Comparison of ENCODE assay signal across 18 cellular contexts in genomic region chr11:9738700-9739099, GRCh38.
DNase-seq lines count a peak whose midpoint lies in the region; ATAC-seq and TF ChIP-seq lines count a peak whose summit lies in the region.
"Had no signal": no experiment of that assay in that cellular context is flagged by ENCODE, and none has a peak within 500 bp of the region (broad histone marks: within the 10 kb centered on the region; RNA-seq: fewer than 3 reads in every experiment).

No MANE protein-coding gene starts in this region.

- H3K4me3 Mint-ChIP-seq in activated CD4-positive, alpha-beta T cell treated with anti-CD3 and anti-CD28 coated beads, Interleukin-2, amount 10 ng/mL, durations not matched to agents 7 days and 5 days: no peak overlapping the region
- H3K4me3 Mint-ChIP-seq in stimulated activated memory B cell treated with anti-CD40 and anti-IgM and Interleukin-4, amounts not matched to agents 10 μg/mL and 1 μg/mL and 100 μg/mL, for 72 hours: peak overlapping the region; percentile 71
- H3K4me3 Mint-ChIP-seq: CD4-positive, CD25-positive, alpha-beta regulatory T cell had no signal

- CTCF ChIA-PET in activated CD4-positive, alpha-beta T cell treated with anti-CD3 and anti-CD28 coated beads, Interleukin-2, amount 10 ng/mL, durations not matched to agents 7 days and 5 days (lab: Charles Lee): interaction anchor here (0.6 kb wide), 2 partner anchors 14 to 969 kb away, joined by 3 read pairs; no protein-coding TSS in a partner anchor

- H3K9me3 ChIP-seq in OCI-LY3 (ENCODE audit: insufficient read depth, low read length) (peaks cover 14% of the 10 kb centered on the region; the same call in 1 of the 2 replicates), hepatocyte (ENCODE audit: low read depth) (no peaks in the 10 kb centered on the region), gastrocnemius medialis (no peaks in the 10 kb centered on the region)

- no peak for TF ChIP-seq CTCF in OCI-LY3 (IDR thresholded peaks at IDR 0.05; ENCODE audit: low read depth, low read length)
- TF ChIP-seq CTCF in hepatocyte (IDR thresholded peaks at IDR 0.05; ENCODE audit: poor library complexity): no peak
- TF ChIP-seq CTCF in gastrocnemius medialis (IDR thresholded peaks at IDR 0.05 in 4 of 5, conservative IDR thresholded peaks at IDR 0.05 in 1 of 5): no peak

- H3K4me2 ChIP-seq in OCI-LY3 (ENCODE audit: low read length) (peak overlapping the region; percentile 83), hepatocyte (no peak overlapping the region)

- H3K27me3 ChIP-seq in OCI-LY3 (ENCODE audit: low read depth, low read length) (no peaks in the 10 kb centered on the region), hepatocyte (no peaks in the 10 kb centered on the region), gastrocnemius medialis (no peaks in the 10 kb centered on the region)
- H3K27me3 ChIP-seq: heart left ventricle had no signal

- POLR2A ChIA-PET in activated CD4-positive, alpha-beta T cell treated with anti-CD3 and anti-CD28 coated beads, Interleukin-2, amount 10 ng/mL, durations not matched to agents 7 days and 5 days (lab: Charles Lee): no interaction called here

- H3K4me3 ChIP-seq in OCI-LY3 (ENCODE audit: low read length) (peak overlapping the region; percentile 5; the same call in 1 of the 2 replicates), hepatocyte (no peak overlapping the region), gastrocnemius medialis (no peak overlapping the region)
- H3K4me3 ChIP-seq: GM23248, heart left ventricle had no signal

- in situ Hi-C loops in gastrocnemius medialis (cut with MboI; ENCODE audit: low sequenced_read_pairs in 4 of 4): no loop called here

- peaks cover 62% of the 10 kb centered on the region for H3K36me3 ChIP-seq in OCI-LY3 (replicated peaks; ENCODE audit: low read depth, low read length)
- peaks cover 2% of the 10 kb centered on the region for H3K36me3 ChIP-seq in hepatocyte (replicated peaks; ENCODE audit: insufficient read depth, low read depth)
- peaks cover 0 to 10% of the 10 kb centered on the region in 2 donors for H3K36me3 ChIP-seq in gastrocnemius medialis

- no peaks in the 10 kb centered on the region for H4K20me1 ChIP-seq in OCI-LY3 (ENCODE audit: insufficient read depth, low read length)
- no peaks in the 10 kb centered on the region for H4K20me1 ChIP-seq in hepatocyte (ENCODE audit: insufficient read depth, poor library complexity, severe bottlenecking)

- H3K27ac ChIP-seq in OCI-LY3 (ENCODE audit: low read length): peak overlapping the region; percentile 98
- peak overlapping the region; percentile 73 for H3K27ac ChIP-seq in hepatocyte
- H3K27ac ChIP-seq in gastrocnemius medialis: no peak overlapping the region
- H3K27ac ChIP-seq: GM23248 had no signal

- no peaks in the 10 kb centered on the region for H3K9me2 ChIP-seq in hepatocyte (replicated peaks; ENCODE audit: insufficient read depth)

- H3K27ac Mint-ChIP-seq in activated CD4-positive, alpha-beta T cell treated with anti-CD3 and anti-CD28 coated beads, Interleukin-2, amount 10 ng/mL, durations not matched to agents 7 days and 5 days: peak overlapping the region; percentile 76
- peak overlapping the region; percentile 90 for H3K27ac Mint-ChIP-seq in stimulated activated memory B cell treated with anti-CD40 and anti-IgM and Interleukin-4, amounts not matched to agents 10 μg/mL and 1 μg/mL and 100 μg/mL, for 72 hours

- DNase-seq in activated CD4-positive, alpha-beta T cell treated with anti-CD3 and anti-CD28 coated beads, Interleukin-2, amount 10 ng/mL, durations not matched to agents 7 days and 5 days: no peak
- no peak for DNase-seq in activated CD4-positive, alpha-beta T cell treated with anti-CD3 and anti-CD28 coated beads for 4 hours
- no peak for DNase-seq in hepatocyte (ENCODE audit: low spot score)
- no peak for DNase-seq in gastrocnemius medialis
- DNase-seq in glomerular visceral epithelial cell (ENCODE audit: extremely low spot score): no peak
- DNase-seq: activated gamma-delta T cell; DMS79; GM23248; heart left ventricle; NCI-H1694 treated with DMSO at 0.1 percent for 48 hours; NCI-H345; NK-92 treated with Interleukin-12 subunit alpha and Interleukin-12 subunit beta, amount 100 ng/mL, for 24 hours; RPMI8226 had no signal

- 100% methylated on average over 1 of the region's 1 CpG for WGBS in hepatocyte (ENCODE audit: low lambda C conversion rate, missing lambda C conversion rate)

- peaks cover 51% of the 10 kb centered on the region for H3K36me3 Mint-ChIP-seq in activated CD4-positive, alpha-beta T cell treated with anti-CD3 and anti-CD28 coated beads, Interleukin-2, amount 10 ng/mL, durations not matched to agents 7 days and 5 days (ENCODE audit: low read depth)
- peaks cover 78% of the 10 kb centered on the region for H3K36me3 Mint-ChIP-seq in stimulated activated memory B cell treated with anti-CD40 and anti-IgM and Interleukin-4, amounts not matched to agents 10 μg/mL and 1 μg/mL and 100 μg/mL, for 72 hours

- peaks cover 24% of the 10 kb centered on the region for H3K4me1 Mint-ChIP-seq in activated CD4-positive, alpha-beta T cell treated with anti-CD3 and anti-CD28 coated beads, Interleukin-2, amount 10 ng/mL, durations not matched to agents 7 days and 5 days
- H3K4me1 Mint-ChIP-seq in stimulated activated memory B cell treated with anti-CD40 and anti-IgM and Interleukin-4, amounts not matched to agents 10 μg/mL and 1 μg/mL and 100 μg/mL, for 72 hours: peaks cover 71% of the 10 kb centered on the region

- TF ChIP-seq POLR2A in gastrocnemius medialis (IDR thresholded peaks at IDR 0.05): no peak

- peaks cover 11% of the 10 kb centered on the region for H3K9me3 Mint-ChIP-seq in activated CD4-positive, alpha-beta T cell treated with anti-CD3 and anti-CD28 coated beads, Interleukin-2, amount 10 ng/mL, durations not matched to agents 7 days and 5 days
- H3K9me3 Mint-ChIP-seq in stimulated activated memory B cell treated with anti-CD40 and anti-IgM and Interleukin-4, amounts not matched to agents 10 μg/mL and 1 μg/mL and 100 μg/mL, for 72 hours: no peaks in the 10 kb centered on the region

- peak overlapping the region; percentile 83 for H3K9ac ChIP-seq in OCI-LY3 (ENCODE audit: low read length)
- H3K9ac ChIP-seq: GM23248 had no signal

- no peaks in the 10 kb centered on the region for H3K27me3 Mint-ChIP-seq in activated CD4-positive, alpha-beta T cell treated with anti-CD3 and anti-CD28 coated beads, Interleukin-2, amount 10 ng/mL, durations not matched to agents 7 days and 5 days
- H3K27me3 Mint-ChIP-seq in stimulated activated memory B cell treated with anti-CD40 and anti-IgM and Interleukin-4, amounts not matched to agents 10 μg/mL and 1 μg/mL and 100 μg/mL, for 72 hours: no peaks in the 10 kb centered on the region
- H3K27me3 Mint-ChIP-seq: CD4-positive, CD25-positive, alpha-beta regulatory T cell had no signal

- intact Hi-C loops in gastrocnemius medialis (cut with DNase I; ENCODE audit: low total_unique reads): no loop called here

- H2AFZ ChIP-seq in OCI-LY3 (ENCODE audit: low read depth, low read length) (no peak overlapping the region), hepatocyte (no peak overlapping the region)
- H2AFZ ChIP-seq: GM23248 had no signal

- H3K79me2 ChIP-seq in OCI-LY3 (ENCODE audit: low read length): peaks cover 76% of the 10 kb centered on the region
- peaks cover 7% of the 10 kb centered on the region for H3K79me2 ChIP-seq in hepatocyte

- peaks cover 70% of the 10 kb centered on the region for H3K4me1 ChIP-seq in OCI-LY3 (ENCODE audit: low read length)
- H3K4me1 ChIP-seq in hepatocyte (ENCODE audit: insufficient read depth): peaks cover 13% of the 10 kb centered on the region
- no peaks in the 10 kb centered on the region for H3K4me1 ChIP-seq in gastrocnemius medialis

- ATAC-seq in stimulated activated memory B cell treated with anti-CD40 and anti-IgM and Interleukin-4, amounts not matched to agents 10 μg/mL and 1 μg/mL and 100 μg/mL, for 72 hours: no peak
- no peak for ATAC-seq in activated CD4-positive, CD25-positive, alpha-beta regulatory T cell treated with anti-CD3 and anti-CD28 coated beads, Interleukin-2, amount 50 U/mL, for 24 hours
- ATAC-seq in gastrocnemius medialis: no peak
- ATAC-seq: HepG2 had no signal

Comparison
In these comparisons a context has a peak if more than half of its experiments do, and no peak if none do; other contexts are left out.
1. H3K27ac ChIP-seq: peak in OCI-LY3 (single experiment) and hepatocyte (single experiment); none in gastrocnemius medialis (0 of 4).